In genomic region chr21:16279658-16280581, GRCh38 we compare ENCODE assay signal across 11 cellular contexts.
A peak's percentile ranks its signal among the peaks of the same experiment; 100 is the strongest.
DNase-seq lines count a peak whose midpoint lies in the region; ATAC-seq, FAIRE-seq and TF ChIP-seq lines count a peak whose summit lies in the region.
"Had no signal": no experiment of that assay in that cellular context is flagged by ENCODE, and none has a peak within 500 bp of the region (broad histone marks: within the 10 kb centered on the region; RNA-seq: fewer than 3 reads in every experiment).

No MANE protein-coding gene starts in this region.

- ATAC-seq in A549, result peak in 1 of 2 experiments; percentile 91; a peak in 3 of 6 replicates
- ATAC-seq in naive thymus-derived CD4-positive, alpha-beta T cell, result no peak
- no peak for ATAC-seq in GM19467 (IDR thresholded peaks at IDR 0.05; ENCODE audit: unreplicated experiment)
- ATAC-seq in GM21526 (IDR thresholded peaks at IDR 0.05; ENCODE audit: low FRiP score, unreplicated experiment), result no peak

- H3K4ac ChIP-seq in neuronal stem cell (ENCODE audit: low read length), result no peak overlapping the region

- no peaks in the 10 kb centered on the region for H3K4me1 Mint-ChIP-seq in naive thymus-derived CD4-positive, alpha-beta T cell

- H3K4me3 Mint-ChIP-seq in naive thymus-derived CD4-positive, alpha-beta T cell, result no peak overlapping the region

- no peak overlapping the region for H2BK15ac ChIP-seq in neuronal stem cell (ENCODE audit: low read length)

- POLR2A ChIA-PET in A549 (lab: Yijun Ruan, JAX), result no interaction called here
- POLR2A ChIA-PET in naive thymus-derived CD4-positive, alpha-beta T cell (lab: Charles Lee), result no interaction called here

- no peaks in the 10 kb centered on the region for H3K9me3 ChIP-seq in A549
- H3K9me3 ChIP-seq in SJSA1 (replicated peaks), result no peaks in the 10 kb centered on the region
- H3K9me3 ChIP-seq in neuronal stem cell (replicated peaks in 1 of 2; ENCODE audit: control insufficient read depth in 2 of 2, insufficient read depth in 1 of 2, low read depth in 1 of 2, low read length in 2 of 2), result peaks cover 0 to 13% of the 10 kb centered on the region in 2 donors
- no peaks in the 10 kb centered on the region for H3K9me3 ChIP-seq in naive thymus-derived CD4-positive, alpha-beta T cell (ENCODE audit: control insufficient read depth in 2 of 3, low read length in 3 of 3)
- H3K9me3 ChIP-seq: BLaER1 treated with 17β-estradiol and CSF1 and Interleukin-3, amounts not matched to agents 10 nM and 100 nM; neutrophil had no signal

- no peak for FAIRE-seq in A549 (lab: Jason Lieb, UNC)

- no peak overlapping the region for H4K91ac ChIP-seq in neuronal stem cell (ENCODE audit: low read depth, low read length, poor library complexity)

- TF ChIP-seq CTCF in A549 (IDR thresholded peaks at IDR 0.05), result no peak
- no peak for TF ChIP-seq CTCF in foreskin fibroblast (IDR thresholded peaks at IDR 0.05; ENCODE audit: low read depth, low read length)

- no peaks in the 10 kb centered on the region for H3K4me1 ChIP-seq in A549
- H3K4me1 ChIP-seq in SJSA1 (replicated peaks), result peaks cover 11% of the 10 kb centered on the region; the same call in 1 of the 2 replicates
- peaks cover 10 to 62% of the 10 kb centered on the region in 2 donors for H3K4me1 ChIP-seq in neuronal stem cell (ENCODE audit: control insufficient read depth in 2 of 2, insufficient read depth in 1 of 2, low read depth in 1 of 2, low read length in 2 of 2)
- H3K4me1 ChIP-seq in naive thymus-derived CD4-positive, alpha-beta T cell (ENCODE audit: control insufficient read depth in 2 of 2, insufficient read depth in 2 of 2, low read length in 2 of 2), result no peaks in the 10 kb centered on the region
- H3K4me1 ChIP-seq: BLaER1 treated with 17β-estradiol and CSF1 and Interleukin-3, amounts not matched to agents 10 nM and 100 nM had no signal

- H3K27me3 ChIP-seq in SJSA1 (replicated peaks) (no peaks in the 10 kb centered on the region), neuronal stem cell (ENCODE audit: control insufficient read depth in 3 of 3, insufficient read depth in 3 of 3, low read depth in 1 of 3, low read length in 3 of 3) (no peaks in the 10 kb centered on the region)
- H3K27me3 ChIP-seq in naive thymus-derived CD4-positive, alpha-beta T cell (ENCODE audit: control insufficient read depth in 2 of 2, insufficient read depth in 2 of 2, low read length in 2 of 2), result no peaks in the 10 kb centered on the region
- H3K27me3 ChIP-seq: BLaER1 treated with 17β-estradiol and CSF1 and Interleukin-3, amounts not matched to agents 10 nM and 100 nM; neutrophil had no signal

- no peak overlapping the region for H2AFZ ChIP-seq in neuronal stem cell (ENCODE audit: low read length)

- H3K27ac Mint-ChIP-seq in naive thymus-derived CD4-positive, alpha-beta T cell, result no peak overlapping the region

- H3K4me3 ChIP-seq in A549 (no peak overlapping the region), SJSA1 (no peak overlapping the region), foreskin fibroblast (ENCODE audit: low read depth in 1 of 2, low read length in 2 of 2) (peak overlapping the region; percentile 17 to 48), neuronal stem cell (ENCODE audit: low read length in 2 of 2) (peak overlapping the region in 1 of 2 donors; percentile 43)
- no peak overlapping the region for H3K4me3 ChIP-seq in naive thymus-derived CD4-positive, alpha-beta T cell (ENCODE audit: low read length)
- H3K4me3 ChIP-seq: BLaER1 treated with 17β-estradiol and CSF1 and Interleukin-3, amounts not matched to agents 10 nM and 100 nM had no signal

- peak in 1 of 2 experiments; percentile 25 for DNase-seq in A549 (ENCODE audit: low read depth in 1 of 2, low spot score in 1 of 2)
- DNase-seq in SJSA1 (ENCODE audit: low read depth in 1 of 2, low spot score in 2 of 2), result peak; percentile 43 to 47
- peak; percentile 41 to 67 for DNase-seq in foreskin fibroblast
- peak; percentile 75 for DNase-seq in neuronal stem cell (ENCODE audit: low spot score)
- no peak for DNase-seq in naive thymus-derived CD4-positive, alpha-beta T cell
- no peak for DNase-seq in NK-92 (lab: John Stamatoyannopoulos, UW; ENCODE audit: unreplicated experiment)
- DNase-seq: NCI-H2171 had no signal

- no peak for TF ChIP-seq EP300 in A549 (IDR thresholded peaks at IDR 0.05)

- no peak overlapping the region for H3K14ac ChIP-seq in neuronal stem cell (ENCODE audit: low read length)

- H3K36me3 Mint-ChIP-seq in naive thymus-derived CD4-positive, alpha-beta T cell, result no peaks in the 10 kb centered on the region

- H4K8ac ChIP-seq in neuronal stem cell (ENCODE audit: low read depth, low read length), result no peak overlapping the region

- H3K27ac ChIP-seq in A549, result no peak overlapping the region
- H3K27ac ChIP-seq in SJSA1, result no peak overlapping the region
- H3K27ac ChIP-seq in neuronal stem cell (replicated peaks; ENCODE audit: low read length), result peak overlapping the region; percentile 15
- H3K27ac ChIP-seq in naive thymus-derived CD4-positive, alpha-beta T cell (ENCODE audit: low read depth, low read length), result no peak overlapping the region
- H3K27ac ChIP-seq: BLaER1 treated with 17β-estradiol and CSF1 and Interleukin-3, amounts not matched to agents 10 nM and 100 nM; neutrophil had no signal

- no peaks in the 10 kb centered on the region for H3K36me3 ChIP-seq in SJSA1
- H3K36me3 ChIP-seq in neuronal stem cell (replicated peaks in 1 of 2; ENCODE audit: control insufficient read depth in 2 of 2, insufficient read depth in 2 of 2, low read length in 2 of 2), result peaks cover 0 to 4% of the 10 kb centered on the region in 2 donors
- no peaks in the 10 kb centered on the region for H3K36me3 ChIP-seq in naive thymus-derived CD4-positive, alpha-beta T cell (ENCODE audit: control insufficient read depth in 2 of 3, insufficient read depth in 3 of 3, low read length in 3 of 3)
- H3K36me3 ChIP-seq: BLaER1 treated with 17β-estradiol and CSF1 and Interleukin-3, amounts not matched to agents 10 nM and 100 nM; neutrophil had no signal

- H3K18ac ChIP-seq in neuronal stem cell (ENCODE audit: low read length), result no peak overlapping the region

- TF ChIP-seq RAD21 in A549 (conservative IDR thresholded peaks at IDR 0.05 in 1 of 2, IDR thresholded peaks at IDR 0.05 in 1 of 2), result no peak

- intact Hi-C loops in naive thymus-derived CD4-positive, alpha-beta T cell (cut with micrococcal nuclease), result no loop called here

- H3K4me2 ChIP-seq in A549 (peak overlapping the region; percentile 19; the same call in 2 of the 3 replicates), neuronal stem cell (ENCODE audit: insufficient read depth, low read length, poor library complexity, severe bottlenecking) (peak overlapping the region; percentile 28)
- H3K4me2 ChIP-seq: BLaER1 treated with 17β-estradiol and CSF1 and Interleukin-3, amounts not matched to agents 10 nM and 100 nM had no signal

- 59% methylated on average over 18 of the region's 18 CpGs for WGBS in A549 (ENCODE audit: missing lambda C conversion rate)
- WGBS in neuronal stem cell (ENCODE audit: extremely low coverage in 2 of 2, insufficient read length in 2 of 2, insufficient replicate concordance in 1 of 2), 2 donors, result no CpG with 5 or more reads among the region's 18 CpGs

- no peak overlapping the region for H3K9ac ChIP-seq in neuronal stem cell (ENCODE audit: low read depth, low read length, poor library complexity)
- H3K9ac ChIP-seq: BLaER1 treated with 17β-estradiol and CSF1 and Interleukin-3, amounts not matched to agents 10 nM and 100 nM had no signal

- H3K79me1 ChIP-seq in neuronal stem cell (ENCODE audit: low read depth, low read length), result no peaks in the 10 kb centered on the region

- no peak overlapping the region for H3K23ac ChIP-seq in neuronal stem cell (ENCODE audit: low read depth, low read length, poor library complexity)

- CTCF ChIA-PET in A549 (lab: Yijun Ruan, JAX), result no interaction called here
- CTCF ChIA-PET in naive thymus-derived CD4-positive, alpha-beta T cell (lab: Charles Lee), result no interaction called here

- no peak overlapping the region for H2AK5ac ChIP-seq in neuronal stem cell (ENCODE audit: low read depth, low read length)

- H3K27me3 Mint-ChIP-seq in naive thymus-derived CD4-positive, alpha-beta T cell, result no peaks in the 10 kb centered on the region

- H2BK5ac ChIP-seq in neuronal stem cell (ENCODE audit: low read length), result no peak overlapping the region

- H2BK12ac ChIP-seq in neuronal stem cell (ENCODE audit: low read length), result no peak overlapping the region

- no peaks in the 10 kb centered on the region for H3K9me3 Mint-ChIP-seq in naive thymus-derived CD4-positive, alpha-beta T cell

- no peak overlapping the region for H2BK120ac ChIP-seq in neuronal stem cell (ENCODE audit: low read depth, low read length)

- TF ChIP-seq POLR2A in A549 (IDR thresholded peaks at IDR 0.05; ENCODE audit: low read length), result no peak

TF ChIP-seq in A549, 52 proteins besides CTCF, POLR2A, EP300 and RAD21:
- TF ChIP-seq, protein P1, sequence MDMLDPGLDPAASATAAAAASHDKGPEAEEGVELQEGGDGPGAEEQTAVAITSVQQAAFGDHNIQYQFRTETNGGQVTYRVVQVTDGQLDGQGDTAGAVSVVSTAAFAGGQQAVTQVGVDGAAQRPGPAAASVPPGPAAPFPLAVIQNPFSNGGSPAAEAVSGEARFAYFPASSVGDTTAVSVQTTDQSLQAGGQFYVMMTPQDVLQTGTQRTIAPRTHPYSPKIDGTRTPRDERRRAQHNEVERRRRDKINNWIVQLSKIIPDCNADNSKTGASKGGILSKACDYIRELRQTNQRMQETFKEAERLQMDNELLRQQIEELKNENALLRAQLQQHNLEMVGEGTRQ (IDR thresholded peaks at IDR 0.05), result no peak
- TF ChIP-seq RFX5 (IDR thresholded peaks at IDR 0.05), result no peak
- TF ChIP-seq EHMT2 (IDR thresholded peaks at IDR 0.05; ENCODE audit: low read depth), result no peak
- TF ChIP-seq ZNF302 (CRISPR knock-in tag; IDR thresholded peaks at IDR 0.05), result no peak

Comparison
In these comparisons a context has a peak if more than half of its experiments do, and no peak if none do; other contexts are left out.
1. DNase-seq: peak in SJSA1 (2 of 2), foreskin fibroblast (2 of 2) and neuronal stem cell (single experiment); none in naive thymus-derived CD4-positive, alpha-beta T cell (0 of 9) and NK-92 (single experiment).
2. H3K4me3 ChIP-seq: peak in foreskin fibroblast (2 of 2); none in A549 (single experiment), SJSA1 (single experiment) and naive thymus-derived CD4-positive, alpha-beta T cell (single experiment).